16 cellular contexts compared by ENCODE assay signal in genomic region chr6:169238766-169239165, GRCh38. TPM values are rescaled to one million over a fixed set of nuclear protein-coding genes. Genes with fewer than 3 reads are reported as not detected.
"Had no signal": no experiment of that assay in that cellular context is flagged by ENCODE, and none has a peak within 500 bp of the region (broad histone marks: within the 10 kb centered on the region; RNA-seq: fewer than 3 reads in every experiment).

No MANE protein-coding gene starts in this region.

- H3K9me3 ChIP-seq: heart left ventricle, tibial nerve, upper lobe of right lung had no signal

- H3K27me3 ChIP-seq: dorsolateral prefrontal cortex, tibial nerve, upper lobe of right lung had no signal

- H3K4me1 ChIP-seq: heart left ventricle, tibial nerve, upper lobe of right lung had no signal

- H3K4me3 ChIP-seq: coronary artery, dorsolateral prefrontal cortex, heart left ventricle, tibial nerve, upper lobe of right lung had no signal

- DNase-seq: caudate nucleus; dorsolateral prefrontal cortex; effector CD8-positive, alpha-beta T cell; foreskin melanocyte; heart left ventricle; hippocampal formation; midbrain; right cardiac atrium; stimulated activated CD4-positive, alpha-beta T cell treated with anti-CD3 and anti-CD28 coated beads, Interleukin-4, amount 100 ng/mL, for 1 hour; stimulated activated CD8-positive, alpha-beta memory T cell treated with anti-CD3 and anti-CD28 coated beads, Interleukin-4, amount 100 ng/mL, for 48 hours; stimulated activated naive CD8-positive, alpha-beta T cell treated with anti-CD3 and anti-CD28 coated beads, Interleukin-15, Interleukin-2, amounts not matched to agents 100 U/mL and 50 U/mL, for 24 hours; upper lobe of right lung had no signal

- H3K27ac ChIP-seq: heart left ventricle, upper lobe of right lung had no signal

- H3K36me3 ChIP-seq: upper lobe of right lung had no signal

RNA-seq across cellular contexts. Expression of gene THBS2, which starts 14.9 kb away (rescaled TPM):
- total RNA-seq: natural killer cell treated with Interleukin-12 subunit alpha and Interleukin-12 subunit beta and Interleukin-15 and Interleukin-18, amount 100 ng/mL, for 72 hours; progenitor cell of endocrine pancreas had no signal
